ENCODE assay signal across 8 cellular contexts in the genomic region with DNA sequence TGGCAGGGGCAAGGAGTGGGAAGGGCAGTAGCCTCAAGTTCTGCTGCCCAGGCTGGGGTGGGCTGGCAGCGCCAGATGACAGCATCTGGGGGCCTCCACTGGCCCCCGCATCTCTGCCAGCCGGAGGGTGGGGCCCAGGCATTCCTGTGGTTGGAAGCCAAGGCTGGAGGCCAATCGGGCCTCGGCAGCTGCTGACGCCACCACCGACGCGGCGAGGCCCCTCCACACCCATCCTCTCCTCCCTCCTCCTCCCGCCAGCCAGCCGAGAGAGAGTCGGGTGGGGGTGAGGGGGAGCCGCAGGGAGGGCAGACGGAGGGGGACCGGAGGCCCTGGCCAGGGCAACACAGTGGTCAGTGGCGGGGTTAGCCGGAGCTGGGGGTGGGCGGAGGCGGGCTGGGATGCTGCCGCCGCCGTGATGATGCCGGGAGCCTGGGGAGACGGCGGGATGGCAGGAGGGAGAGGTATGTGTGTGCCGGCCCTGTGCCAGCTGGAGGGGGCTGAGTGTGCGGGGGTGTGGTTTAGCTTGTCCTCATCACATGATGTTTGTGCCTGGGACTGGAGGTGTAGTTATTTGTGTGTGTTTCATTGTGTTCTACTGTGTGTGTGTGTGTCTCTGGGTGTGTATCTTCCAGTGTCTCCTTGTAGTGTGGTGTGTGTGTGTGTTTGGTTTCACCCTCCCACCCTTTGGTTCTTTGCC. TPM values are rescaled to one million over a fixed set of nuclear protein-coding genes. Genes with fewer than 3 reads are reported as not detected.
DNase-seq lines count a peak whose midpoint lies in the region; ATAC-seq and TF ChIP-seq lines count a peak whose summit lies in the region.

No MANE protein-coding gene starts in this region.

- CTCF ChIA-PET in AG04449 (lab: Yijun Ruan, JAX), result interaction anchor here (0.9 to 1.7 kb wide), 10 partner anchors 9 to 44 kb away, joined by 3 to 14 read pairs (median 4); no protein-coding TSS in a partner anchor

- DNase-seq in AG04449 (ENCODE audit: low read depth, low spot score), result peak; percentile 74
- DNase-seq in caudate nucleus (lab: John Stamatoyannopoulos, UW), result peak in 59 of 61 donors; percentile 39 to 93 (median 84)
- peak; percentile 51 to 80 for DNase-seq in left colon
- no peak for DNase-seq in DMS153 (lab: John Stamatoyannopoulos, UW)
- DNase-seq in activated CD8-positive, alpha-beta memory T cell treated with anti-CD3 and anti-CD28 coated beads, Interleukin-2, amount 50 U/mL, for 4 hours, result no peak

- TF ChIP-seq CTCF in AG04449 (IDR thresholded peaks at IDR 0.05; ENCODE audit: insufficient read depth, low read length, missing control alignments), result no peak

- intact Hi-C loops in left colon (cut with DNase I, micrococcal nuclease), result no loop called here

- H3K4me1 ChIP-seq in subcutaneous abdominal adipose tissue (ENCODE audit: control insufficient read depth in 5 of 5, insufficient read depth in 5 of 5, low read length in 5 of 5), result peaks cover 8 to 41% (median 36%) of the 10 kb centered on the region in 5 donors

- H3K9me3 ChIP-seq in subcutaneous abdominal adipose tissue (ENCODE audit: control insufficient read depth in 5 of 5, low read length in 5 of 5), result no peaks in the 10 kb centered on the region

- TF ChIP-seq EP300 in Ishikawa (IDR thresholded peaks at IDR 0.05; ENCODE audit: borderline replicate concordance), result peak; percentile 48

- peaks cover 0 to 69% (median 60%) of the 10 kb centered on the region in 5 donors for H3K36me3 ChIP-seq in subcutaneous abdominal adipose tissue (ENCODE audit: control insufficient read depth in 5 of 5, insufficient read depth in 5 of 5, low read length in 5 of 5)

- H3K4me3 ChIP-seq in AG04449 (ENCODE audit: low read depth, low read length) (peak overlapping the region; percentile 66), subcutaneous abdominal adipose tissue (ENCODE audit: low read depth in 1 of 5, low read length in 5 of 5) (peak overlapping the region; percentile 56 to 73 (median 60))

- POLR2A ChIA-PET in AG04449 (lab: Yijun Ruan, JAX), result interaction anchor here (0.6 to 2.1 kb wide), 6 partner anchors 10 to 688 kb away, joined by 3 to 43 read pairs (median 4); partner anchors contain the start of gene SOCS7

- no peak for TF ChIP-seq RAD21 in Ishikawa (IDR thresholded peaks at IDR 0.05; ENCODE audit: low read depth)

- peak overlapping the region; percentile 55 to 78 (median 64) for H3K9ac ChIP-seq in subcutaneous abdominal adipose tissue (ENCODE audit: low read length in 5 of 5)

- peak overlapping the region; percentile 94 for H3K27ac ChIP-seq in caudate nucleus (ENCODE audit: low read depth, low read length)
- peak overlapping the region; percentile 82 for H3K27ac ChIP-seq in subcutaneous abdominal adipose tissue (ENCODE audit: low read depth, low read length)

- H3K27me3 ChIP-seq in subcutaneous abdominal adipose tissue (ENCODE audit: control insufficient read depth in 5 of 5, insufficient read depth in 4 of 5, low read length in 5 of 5), result no peaks in the 10 kb centered on the region

- ATAC-seq in left colon, result peak; percentile 71
- ATAC-seq in HG02938 (IDR thresholded peaks at IDR 0.05; ENCODE audit: unreplicated experiment), result no peak

TF ChIP-seq in Ishikawa, 13 proteins besides CTCF, POLR2A, EP300 and RAD21:
- TF ChIP-seq, protein P1, sequence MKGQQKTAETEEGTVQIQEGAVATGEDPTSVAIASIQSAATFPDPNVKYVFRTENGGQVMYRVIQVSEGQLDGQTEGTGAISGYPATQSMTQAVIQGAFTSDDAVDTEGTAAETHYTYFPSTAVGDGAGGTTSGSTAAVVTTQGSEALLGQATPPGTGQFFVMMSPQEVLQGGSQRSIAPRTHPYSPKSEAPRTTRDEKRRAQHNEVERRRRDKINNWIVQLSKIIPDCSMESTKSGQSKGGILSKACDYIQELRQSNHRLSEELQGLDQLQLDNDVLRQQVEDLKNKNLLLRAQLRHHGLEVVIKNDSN (IDR thresholded peaks at IDR 0.05), result peak; percentile 68
- TF ChIP-seq FOXM1 (IDR thresholded peaks at IDR 0.05; ENCODE audit: borderline replicate concordance, low read depth) (no peak; the same call in 1 of the 2 replicates), EGR1 (IDR thresholded peaks at IDR 0.05) (peak; percentile 67), TCF12 (IDR thresholded peaks at IDR 0.05; ENCODE audit: low read depth) (peak; percentile 73; the same call in 1 of the 2 replicates), ZBTB7A (IDR thresholded peaks at IDR 0.05; ENCODE audit: low read depth) (peak; percentile 67; the same call in 1 of the 2 replicates), CREB1 (IDR thresholded peaks at IDR 0.05; ENCODE audit: low read depth) (peak; percentile 81), CEBPB (IDR thresholded peaks at IDR 0.05) (no peak), TAF1 (IDR thresholded peaks at IDR 0.05; ENCODE audit: low read depth) (no peak), YY1 (IDR thresholded peaks at IDR 0.05; ENCODE audit: low read depth) (no peak), TEAD4 (IDR thresholded peaks at IDR 0.05) (peak; percentile 73), NFIC (IDR thresholded peaks at IDR 0.05) (peak; percentile 18)
- TF ChIP-seq, protein P2, sequence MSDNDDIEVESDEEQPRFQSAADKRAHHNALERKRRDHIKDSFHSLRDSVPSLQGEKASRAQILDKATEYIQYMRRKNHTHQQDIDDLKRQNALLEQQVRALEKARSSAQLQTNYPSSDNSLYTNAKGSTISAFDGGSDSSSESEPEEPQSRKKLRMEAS (IDR thresholded peaks at IDR 0.05), result peak; percentile 28; the same call in 1 of the 2 replicates
- TF ChIP-seq, protein P3, sequence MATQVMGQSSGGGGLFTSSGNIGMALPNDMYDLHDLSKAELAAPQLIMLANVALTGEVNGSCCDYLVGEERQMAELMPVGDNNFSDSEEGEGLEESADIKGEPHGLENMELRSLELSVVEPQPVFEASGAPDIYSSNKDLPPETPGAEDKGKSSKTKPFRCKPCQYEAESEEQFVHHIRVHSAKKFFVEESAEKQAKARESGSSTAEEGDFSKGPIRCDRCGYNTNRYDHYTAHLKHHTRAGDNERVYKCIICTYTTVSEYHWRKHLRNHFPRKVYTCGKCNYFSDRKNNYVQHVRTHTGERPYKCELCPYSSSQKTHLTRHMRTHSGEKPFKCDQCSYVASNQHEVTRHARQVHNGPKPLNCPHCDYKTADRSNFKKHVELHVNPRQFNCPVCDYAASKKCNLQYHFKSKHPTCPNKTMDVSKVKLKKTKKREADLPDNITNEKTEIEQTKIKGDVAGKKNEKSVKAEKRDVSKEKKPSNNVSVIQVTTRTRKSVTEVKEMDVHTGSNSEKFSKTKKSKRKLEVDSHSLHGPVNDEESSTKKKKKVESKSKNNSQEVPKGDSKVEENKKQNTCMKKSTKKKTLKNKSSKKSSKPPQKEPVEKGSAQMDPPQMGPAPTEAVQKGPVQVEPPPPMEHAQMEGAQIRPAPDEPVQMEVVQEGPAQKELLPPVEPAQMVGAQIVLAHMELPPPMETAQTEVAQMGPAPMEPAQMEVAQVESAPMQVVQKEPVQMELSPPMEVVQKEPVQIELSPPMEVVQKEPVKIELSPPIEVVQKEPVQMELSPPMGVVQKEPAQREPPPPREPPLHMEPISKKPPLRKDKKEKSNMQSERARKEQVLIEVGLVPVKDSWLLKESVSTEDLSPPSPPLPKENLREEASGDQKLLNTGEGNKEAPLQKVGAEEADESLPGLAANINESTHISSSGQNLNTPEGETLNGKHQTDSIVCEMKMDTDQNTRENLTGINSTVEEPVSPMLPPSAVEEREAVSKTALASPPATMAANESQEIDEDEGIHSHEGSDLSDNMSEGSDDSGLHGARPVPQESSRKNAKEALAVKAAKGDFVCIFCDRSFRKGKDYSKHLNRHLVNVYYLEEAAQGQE (IDR thresholded peaks at IDR 0.05; ENCODE audit: low read depth), result no peak

RNA-seq across cellular contexts. Expression of gene ARHGAP23, which starts 36.6 kb away (rescaled TPM):
- total RNA-seq in left colon, result 10 to 100 TPM in 1 of 2 donors, 1 to 10 TPM in 1; 3.9 to 11.3 TPM

Comparison
In these comparisons a context has a peak if more than half of its experiments do, and no peak if none do; other contexts are left out.
1. DNase-seq: peak in AG04449 (single experiment), caudate nucleus (59 of 61) and left colon (2 of 2); none in DMS153 (single experiment) and activated CD8-positive, alpha-beta memory T cell treated with anti-CD3 and anti-CD28 coated beads, Interleukin-2, amount 50 U/mL, for 4 hours (single experiment).